ENCODE assay signal across 22 cellular contexts in genomic region chr12:107415834-107416233, GRCh38.
DNase-seq lines count a peak whose midpoint lies in the region; ATAC-seq, FAIRE-seq and TF ChIP-seq lines count a peak whose summit lies in the region.
"Had no signal": no experiment of that assay in that cellular context is flagged by ENCODE, and none has a peak within 500 bp of the region (broad histone marks: within the 10 kb centered on the region; RNA-seq: fewer than 3 reads in every experiment).

No MANE protein-coding gene starts in this region.

- no peak overlapping the region for H3K4me3 Mint-ChIP-seq in astrocyte (ENCODE audit: unreplicated experiment)
- H3K4me3 Mint-ChIP-seq: nephron; stimulated activated memory B cell treated with anti-CD40 and anti-IgM and Interleukin-4, amounts not matched to agents 10 μg/mL and 1 μg/mL and 100 μg/mL, for 72 hours had no signal

- H3K4me1 ChIP-seq in HepG2 (ENCODE audit: insufficient read depth, low read length), result peaks cover 26% of the 10 kb centered on the region
- peaks cover 0 to 12% (median 4%) of the 10 kb centered on the region in 4 donors for H3K4me1 ChIP-seq in right lobe of liver
- H3K4me1 ChIP-seq in astrocyte (ENCODE audit: insufficient read depth, low read length), result peaks cover 29% of the 10 kb centered on the region
- H3K4me1 ChIP-seq: adrenal gland, psoas muscle, SJCRH30 had no signal

- H3K9ac ChIP-seq in HepG2 (ENCODE audit: insufficient read depth, low read depth, low read length) (no peak overlapping the region), astrocyte (ENCODE audit: low read length) (peak overlapping the region; percentile 62)

- peaks cover 3% of the 10 kb centered on the region for H3K36me3 Mint-ChIP-seq in astrocyte (ENCODE audit: low read depth, unreplicated experiment)
- H3K36me3 Mint-ChIP-seq: stimulated activated memory B cell treated with anti-CD40 and anti-IgM and Interleukin-4, amounts not matched to agents 10 μg/mL and 1 μg/mL and 100 μg/mL, for 72 hours had no signal

- TF ChIP-seq RAD21 in HepG2 (CRISPR knock-in tag; IDR thresholded peaks at IDR 0.05), result no peak

- H3K27me3 ChIP-seq in HepG2 (ENCODE audit: control insufficient read depth in 1 of 2, insufficient read depth in 2 of 2, low read length in 2 of 2), result no peaks in the 10 kb centered on the region; a peak in 1 of 5 replicates
- H3K27me3 ChIP-seq in right lobe of liver, result no peaks in the 10 kb centered on the region
- no peaks in the 10 kb centered on the region for H3K27me3 ChIP-seq in astrocyte (ENCODE audit: insufficient read depth, low read length)
- H3K27me3 ChIP-seq in brain microvascular endothelial cell (replicated peaks), result no peaks in the 10 kb centered on the region
- H3K27me3 ChIP-seq: adrenal gland, SJCRH30 had no signal

- H3K36me3 ChIP-seq in HepG2 (replicated peaks in 1 of 2; ENCODE audit: control insufficient read depth in 1 of 2, insufficient read depth in 2 of 2, low read length in 2 of 2) (peaks cover 0 to 1% of the 10 kb centered on the region in 2 experiments; a peak in 1 of 5 replicates), right lobe of liver (no peaks in the 10 kb centered on the region), astrocyte (ENCODE audit: insufficient read depth, low read length) (no peaks in the 10 kb centered on the region), brain microvascular endothelial cell (replicated peaks) (no peaks in the 10 kb centered on the region)
- H3K36me3 ChIP-seq: adrenal gland, SJCRH30 had no signal

- TF ChIP-seq CTCF in HepG2 (CRISPR knock-in tag; IDR thresholded peaks at IDR 0.05) (no peak), right lobe of liver (IDR thresholded peaks at IDR 0.05) (no peak), astrocyte (IDR thresholded peaks at IDR 0.05; ENCODE audit: insufficient read depth, low read depth, low read length) (no peak), brain microvascular endothelial cell (IDR thresholded peaks at IDR 0.05; ENCODE audit: low read depth, low read length, missing control alignments) (no peak)

- TF ChIP-seq POLR2A in HepG2 (IDR thresholded peaks at IDR 0.05; ENCODE audit: insufficient read depth in 1 of 2, low read depth in 2 of 2, low read length in 2 of 2) (no peak), right lobe of liver (IDR thresholded peaks at IDR 0.05) (no peak)

- no peaks in the 10 kb centered on the region for H4K20me1 ChIP-seq in HepG2 (ENCODE audit: insufficient read depth, low read length)
- no peaks in the 10 kb centered on the region for H4K20me1 ChIP-seq in astrocyte (ENCODE audit: insufficient read depth, low read length)

- H3K9me3 Mint-ChIP-seq in astrocyte (ENCODE audit: unreplicated experiment), result peaks cover 9% of the 10 kb centered on the region

- H3K27me3 Mint-ChIP-seq in astrocyte (ENCODE audit: low read depth, unreplicated experiment), result no peaks in the 10 kb centered on the region
- H3K27me3 Mint-ChIP-seq: stimulated activated memory B cell treated with anti-CD40 and anti-IgM and Interleukin-4, amounts not matched to agents 10 μg/mL and 1 μg/mL and 100 μg/mL, for 72 hours had no signal

- intact Hi-C loops in HepG2 (cut with micrococcal nuclease; ENCODE audit: unreplicated experiment), result no loop called here
- intact Hi-C loops in right lobe of liver (cut with DNase I), result no loop called here

- ATAC-seq in HepG2, result no peak
- no peak for ATAC-seq in right lobe of liver
- ATAC-seq: psoas muscle; stimulated activated memory B cell treated with anti-CD40 and anti-IgM and Interleukin-4, amounts not matched to agents 10 μg/mL and 1 μg/mL and 100 μg/mL, for 72 hours had no signal

- FAIRE-seq in HepG2 (lab: Jason Lieb, UNC) (no peak), astrocyte (lab: Jason Lieb, UNC) (peak; percentile 52)
- FAIRE-seq: endothelial cell of umbilical vein had no signal

- no peaks in the 10 kb centered on the region for H3K79me2 ChIP-seq in HepG2 (ENCODE audit: insufficient read depth, low read length)
- no peaks in the 10 kb centered on the region for H3K79me2 ChIP-seq in astrocyte (ENCODE audit: insufficient read depth, low read length)

- H2AFZ ChIP-seq in HepG2 (ENCODE audit: low read length) (no peak overlapping the region), astrocyte (ENCODE audit: low read depth, low read length) (no peak overlapping the region)

- TF ChIP-seq EP300 in HepG2 (IDR thresholded peaks at IDR 0.05; ENCODE audit: low read depth in 2 of 2, low read length in 2 of 2), result no peak
- no peak for TF ChIP-seq EP300 in HepG2 (CRISPR knock-in tag; IDR thresholded peaks at IDR 0.05; ENCODE audit: borderline replicate concordance)

- H3K27ac Mint-ChIP-seq in astrocyte (ENCODE audit: unreplicated experiment), result peak overlapping the region; percentile 77
- H3K27ac Mint-ChIP-seq: activated T-helper 2 cell treated with anti-CD3 and anti-CD28 coated beads, Interferon-gamma antibody, Interleukin-2, Interleukin-4, amounts not matched to agents 10 μg/mL and 5 μg/mL and 100 μg/mL, durations not matched to agents 14 hours and 24 hours and 36 hours; stimulated activated memory B cell treated with anti-CD40 and anti-IgM and Interleukin-4, amounts not matched to agents 10 μg/mL and 1 μg/mL and 100 μg/mL, for 72 hours had no signal

- CTCF ChIA-PET in HepG2 (lab: Yijun Ruan, JAX; ENCODE audit: low intra/inter-chr PET ratio, low total read pairs), result no interaction called here

- H3K4me1 Mint-ChIP-seq in astrocyte (ENCODE audit: low read depth, unreplicated experiment), result peaks cover 24% of the 10 kb centered on the region
- H3K4me1 Mint-ChIP-seq: nephron; stimulated activated memory B cell treated with anti-CD40 and anti-IgM and Interleukin-4, amounts not matched to agents 10 μg/mL and 1 μg/mL and 100 μg/mL, for 72 hours had no signal

- H3K4me3 ChIP-seq in HepG2 (replicated peaks in 1 of 3; ENCODE audit: insufficient read depth in 1 of 3, low read depth in 2 of 3, low read length in 3 of 3) (no peak overlapping the region), right lobe of liver (no peak overlapping the region), astrocyte (ENCODE audit: insufficient read depth, low read depth, low read length) (no peak overlapping the region), brain microvascular endothelial cell (ENCODE audit: low read depth, low read length) (no peak overlapping the region)
- H3K4me3 ChIP-seq: adrenal gland, psoas muscle, SJCRH30 had no signal

- H3K4me2 ChIP-seq in HepG2 (ENCODE audit: low read depth, low read length), result no peak overlapping the region
- peak overlapping the region; percentile 34 for H3K4me2 ChIP-seq in astrocyte (ENCODE audit: low read length)

- POLR2A ChIA-PET in HepG2 (lab: Yijun Ruan, JAX), result no interaction called here

- in situ Hi-C loops in HepG2 (cut with HindIII; ENCODE audit: extremely low pct_ligation_motif_present, low pct_unique_long_range_greater_than_20kb) (no loop called here), brain microvascular endothelial cell (cut with HindIII; ENCODE audit: low pct_ligation_motif_present, low sequenced_read_pairs) (no loop called here)

- H3K9me3 ChIP-seq in HepG2 (ENCODE audit: low read length), result no peaks in the 10 kb centered on the region
- H3K9me3 ChIP-seq in right lobe of liver, result no peaks in the 10 kb centered on the region
- H3K9me3 ChIP-seq in astrocyte (ENCODE audit: insufficient read depth, low read depth, low read length), result no peaks in the 10 kb centered on the region
- H3K9me3 ChIP-seq: adrenal gland, psoas muscle, SJCRH30 had no signal

- DNase-seq in HepG2 (ENCODE audit: low spot score) (no peak), right lobe of liver (no peak), astrocyte (ENCODE audit: low read depth) (peak; percentile 93), iris pigment epithelial cell (ENCODE audit: low read depth) (peak; percentile 45), brain microvascular endothelial cell (no peak), islet precursor cell (no peak)
- no peak for DNase-seq in stimulated activated CD4-positive, alpha-beta T cell treated with anti-CD3 and anti-CD28 coated beads, Interleukin-2, amount 100 ng/mL, for 48 hours
- no peak for DNase-seq in activated CD4-positive, alpha-beta T cell treated with anti-CD3 and anti-CD28 coated beads, Interleukin-2, amount 50 U/mL, for 48 hours
- DNase-seq: 8988T; activated CD4-positive, CD25-positive, alpha-beta regulatory T cell treated with anti-CD3 and anti-CD28 coated beads, Interleukin-2, amount 50 U/mL, for 72 hours; adrenal gland; mesendoderm; NCI-H1930; NCI-H524 treated with DMSO at 0.1 percent for 48 hours; psoas muscle; SJCRH30; stimulated activated CD4-positive, alpha-beta T cell treated with anti-CD3 and anti-CD28 coated beads, Interleukin-12 subunit alpha, Interleukin-12 subunit beta, amount 100 ng/mL, for 4 hours; trophoblast cell had no signal

- H3K27ac ChIP-seq in HepG2 (ENCODE audit: extremely low read length, insufficient read depth, low read length), result peak overlapping the region; percentile 54
- no peak overlapping the region for H3K27ac ChIP-seq in right lobe of liver
- peak overlapping the region; percentile 79 for H3K27ac ChIP-seq in astrocyte (ENCODE audit: low read depth, low read length)
- no peak overlapping the region for H3K27ac ChIP-seq in brain microvascular endothelial cell
- H3K27ac ChIP-seq: adrenal gland, psoas muscle, SJCRH30 had no signal

- 71% methylated on average over 8 of the region's 8 CpGs for WGBS in HepG2 (ENCODE audit: low lambda C conversion rate)
- 95% methylated on average over 6 of the region's 8 CpGs for WGBS in right lobe of liver (ENCODE audit: insufficient coverage, low coverage, low lambda C conversion rate, missing lambda C conversion rate)

- BruUV-seq in HepG2 (replicated peaks; lab: Mats Ljungman, UMichigan), result no TSS peak

TF ChIP-seq in HepG2, 621 proteins besides CTCF, POLR2A, EP300 and RAD21 (continues in another document):
- no peak for TF ChIP-seq SP5 (CRISPR knock-in tag; IDR thresholded peaks at IDR 0.05; ENCODE audit: borderline replicate concordance, low read depth)
- no peak for TF ChIP-seq ZNF18 (CRISPR knock-in tag; IDR thresholded peaks at IDR 0.05; ENCODE audit: insufficient replicate concordance)
- TF ChIP-seq RXRA (CRISPR knock-in tag; IDR thresholded peaks at IDR 0.05), result no peak

Comparison
In these comparisons a context has a peak if more than half of its experiments do, and no peak if none do; other contexts are left out.
1. H3K27ac ChIP-seq: peak in HepG2 (single experiment) and astrocyte (single experiment); none in right lobe of liver (0 of 3) and brain microvascular endothelial cell (single experiment).
2. DNase-seq: peak in astrocyte (single experiment) and iris pigment epithelial cell (single experiment); none in HepG2 (single experiment), right lobe of liver (0 of 3), stimulated activated CD4-positive, alpha-beta T cell treated with anti-CD3 and anti-CD28 coated beads, Interleukin-2, amount 100 ng/mL, for 48 hours (0 of 2), brain microvascular endothelial cell (single experiment), islet precursor cell (single experiment) and activated CD4-positive, alpha-beta T cell treated with anti-CD3 and anti-CD28 coated beads, Interleukin-2, amount 50 U/mL, for 48 hours (0 of 2).